Comparison of ENCODE assay signal across 13 cellular contexts in the genomic region with DNA sequence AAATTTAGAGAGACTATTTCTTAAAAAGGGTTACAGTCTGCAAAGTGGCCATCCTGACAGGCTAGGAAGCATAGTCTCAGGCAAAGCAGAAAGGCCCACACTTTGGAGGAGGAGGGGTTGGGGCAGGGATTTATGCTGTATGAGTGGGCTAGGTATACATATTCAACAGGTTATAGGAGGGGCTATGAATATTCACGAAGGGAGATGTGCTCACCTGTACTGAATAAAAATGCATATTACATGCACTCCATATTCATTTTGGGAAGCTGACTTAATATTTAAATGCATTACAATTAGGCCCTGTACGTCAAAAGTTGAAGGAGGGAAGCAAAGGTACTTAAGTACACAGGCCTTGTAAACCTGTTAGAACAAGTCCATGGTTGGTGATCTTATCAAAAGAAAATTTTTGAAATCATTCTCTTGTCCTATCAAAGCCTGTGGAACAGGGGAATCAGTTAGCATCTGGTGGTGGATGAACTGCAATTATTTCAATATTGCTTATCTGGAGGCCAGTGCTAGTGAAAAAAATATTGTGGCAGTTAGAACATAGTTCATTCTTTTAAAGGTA. TPM values are rescaled to one million over a fixed set of nuclear protein-coding genes. Genes with fewer than 3 reads are reported as not detected.
DNase-seq lines count a peak whose midpoint lies in the region; TF ChIP-seq lines count a peak whose summit lies in the region.
"Had no signal": no experiment of that assay in that cellular context is flagged by ENCODE, and none has a peak within 500 bp of the region (broad histone marks: within the 10 kb centered on the region; RNA-seq: fewer than 3 reads in every experiment).

No MANE protein-coding gene starts in this region.

- H4K20me1 ChIP-seq in hepatocyte (ENCODE audit: insufficient read depth, poor library complexity, severe bottlenecking): no peaks in the 10 kb centered on the region

- peaks cover 22% of the 10 kb centered on the region for H3K4me1 ChIP-seq in CD8-positive, alpha-beta memory T cell (ENCODE audit: insufficient read depth, low read length)
- H3K4me1 ChIP-seq in hepatocyte (ENCODE audit: insufficient read depth) (peaks cover 10% of the 10 kb centered on the region), stomach (peaks cover 10 to 44% (median 24%) of the 10 kb centered on the region in 4 donors)
- peaks cover 18% of the 10 kb centered on the region for H3K4me1 ChIP-seq in effector memory CD4-positive, alpha-beta T cell (ENCODE audit: control insufficient read depth, insufficient read depth, low read length, poor library complexity, severe bottlenecking)

- DNase-seq in CD8-positive, alpha-beta memory T cell: no peak
- DNase-seq in HFF-Myc (ENCODE audit: extremely low read depth, low read depth): no peak
- no peak for DNase-seq in hepatocyte (ENCODE audit: low spot score)
- DNase-seq in NCI-H345 treated with DMSO at 0.1 percent for 48 hours (lab: John Stamatoyannopoulos, UW; ENCODE audit: unreplicated experiment): no peak
- DNase-seq in NCI-H1436 treated with DMSO at 0.1 percent for 48 hours (lab: John Stamatoyannopoulos, UW): no peak
- no peak for DNase-seq in stomach
- DNase-seq in effector memory CD4-positive, alpha-beta T cell: no peak
- DNase-seq: central memory CD4-positive, alpha-beta T cell; DMS79; KG1; SK-N-SH had no signal

- H3K4me3 Mint-ChIP-seq in CD8-positive, alpha-beta memory T cell: peak overlapping the region; percentile 49 to 100 (median 96)

- peaks cover 28 to 39% (median 35%) of the 10 kb centered on the region in 3 donors for H3K4me1 Mint-ChIP-seq in CD8-positive, alpha-beta memory T cell

- POLR2A ChIA-PET in CD8-positive, alpha-beta memory T cell (lab: Charles Lee): no interaction called here

- CTCF ChIA-PET in CD8-positive, alpha-beta memory T cell (lab: Charles Lee): no interaction called here

- no peaks in the 10 kb centered on the region for H3K9me3 ChIP-seq in CD8-positive, alpha-beta memory T cell (ENCODE audit: low read length)
- H3K9me3 ChIP-seq in hepatocyte (ENCODE audit: low read depth): no peaks in the 10 kb centered on the region
- no peaks in the 10 kb centered on the region for H3K9me3 ChIP-seq in stomach
- no peaks in the 10 kb centered on the region for H3K9me3 ChIP-seq in effector memory CD4-positive, alpha-beta T cell (ENCODE audit: control insufficient read depth, low read length)
- H3K9me3 ChIP-seq: SK-N-SH, thoracic aorta had no signal

- WGBS in hepatocyte (ENCODE audit: low lambda C conversion rate, missing lambda C conversion rate): 74% methylated on average over 2 of the region's 2 CpGs
- WGBS in stomach, 5 donors: 69 to 82% (median 77%) methylated on average over 2 of the region's 2 CpGs

- peaks cover 0 to 2% of the 10 kb centered on the region in 2 donors for H3K27me3 Mint-ChIP-seq in CD8-positive, alpha-beta memory T cell

- H3K4me2 ChIP-seq in hepatocyte: peak overlapping the region; percentile 95

- H3K4me3 ChIP-seq in CD8-positive, alpha-beta memory T cell (ENCODE audit: low read length): no peak overlapping the region
- H3K4me3 ChIP-seq in HFF-Myc (replicated peaks; ENCODE audit: low read depth, low read length) (peak overlapping the region; percentile 93), hepatocyte (no peak overlapping the region), stomach (no peak overlapping the region)
- H3K4me3 ChIP-seq in effector memory CD4-positive, alpha-beta T cell (ENCODE audit: insufficient read depth, low read depth, low read length, poor library complexity, severe bottlenecking): no peak overlapping the region

- no peak for TF ChIP-seq CTCF in HFF-Myc (IDR thresholded peaks at IDR 0.05; ENCODE audit: low read depth, low read length, missing control alignments)
- TF ChIP-seq CTCF in VCaP (conservative IDR thresholded peaks at IDR 0.05): no peak
- TF ChIP-seq CTCF in hepatocyte (IDR thresholded peaks at IDR 0.05; ENCODE audit: poor library complexity): no peak
- TF ChIP-seq CTCF in stomach (IDR thresholded peaks at IDR 0.05): no peak

- H3K79me2 ChIP-seq in hepatocyte: peaks cover 22% of the 10 kb centered on the region

- peaks cover 6% of the 10 kb centered on the region for H3K36me3 ChIP-seq in CD8-positive, alpha-beta memory T cell (ENCODE audit: insufficient read depth, low read length)
- H3K36me3 ChIP-seq in hepatocyte (replicated peaks; ENCODE audit: insufficient read depth, low read depth): no peaks in the 10 kb centered on the region
- peaks cover 0 to 9% (median 9%) of the 10 kb centered on the region in 4 donors for H3K36me3 ChIP-seq in stomach
- H3K36me3 ChIP-seq in effector memory CD4-positive, alpha-beta T cell (ENCODE audit: control insufficient read depth, insufficient read depth, low read length): peaks cover 6% of the 10 kb centered on the region
- H3K36me3 ChIP-seq: thoracic aorta had no signal

- H3K36me3 Mint-ChIP-seq in CD8-positive, alpha-beta memory T cell: peaks cover 0 to 24% (median 4%) of the 10 kb centered on the region in 3 donors

- peak overlapping the region in 4 of 8 donors; percentile 3 to 99 (median 72) for H3K27ac Mint-ChIP-seq in CD8-positive, alpha-beta memory T cell

- intact Hi-C loops in stomach (cut with DNase I; ENCODE audit: low total_unique reads): no loop called here

- no peak for TF ChIP-seq EP300 in stomach (IDR thresholded peaks at IDR 0.05)

- no peaks in the 10 kb centered on the region for H3K9me3 Mint-ChIP-seq in CD8-positive, alpha-beta memory T cell

- no peak for TF ChIP-seq POLR2A in stomach (IDR thresholded peaks at IDR 0.05)

- no peaks in the 10 kb centered on the region for H3K9me2 ChIP-seq in hepatocyte (replicated peaks; ENCODE audit: insufficient read depth)
- H3K9me2 ChIP-seq: SK-N-SH had no signal

- H2AFZ ChIP-seq in hepatocyte: no peak overlapping the region

- H3K27me3 ChIP-seq in CD8-positive, alpha-beta memory T cell (ENCODE audit: insufficient read depth, low read length, poor library complexity, severe bottlenecking): no peaks in the 10 kb centered on the region
- no peaks in the 10 kb centered on the region for H3K27me3 ChIP-seq in hepatocyte
- no peaks in the 10 kb centered on the region for H3K27me3 ChIP-seq in stomach
- H3K27me3 ChIP-seq in effector memory CD4-positive, alpha-beta T cell (replicated peaks; ENCODE audit: control insufficient read depth, insufficient read depth, low read length, poor library complexity, severe bottlenecking): no peaks in the 10 kb centered on the region

- peak overlapping the region; percentile 98 for H3K27ac ChIP-seq in CD8-positive, alpha-beta memory T cell (ENCODE audit: low read depth, low read length)
- H3K27ac ChIP-seq in VCaP (peak overlapping the region; percentile 96), hepatocyte (no peak overlapping the region), stomach (no peak overlapping the region)
- no peak overlapping the region for H3K27ac ChIP-seq in effector memory CD4-positive, alpha-beta T cell (ENCODE audit: insufficient read depth, low read length, poor library complexity, severe bottlenecking)
- H3K27ac ChIP-seq: thoracic aorta had no signal

RNA-seq across cellular contexts. Expression of a gene that starts 1.6 kb away (rescaled TPM):
- total RNA-seq in CD8-positive, alpha-beta memory T cell: 10 to 100 TPM; 19.5 to 20.9 TPM
- polyA plus RNA-seq in CD8-positive, alpha-beta memory T cell: 2.5 TPM
- total RNA-seq in hepatocyte (2.0 and 5.9 TPM in 2 replicates), stomach (10 to 100 TPM in 2 of 5 donors, 1 to 10 TPM in 3; 1.3 to 37.9 (median 6.4) TPM)
- polyA plus RNA-seq in hepatocyte (2.8 and 5.1 TPM in 2 replicates), stomach (1 to 10 TPM; 1.4 to 2.9 (median 2.4) TPM)

RNA-seq across cellular contexts. Expression of a gene that starts 2.2 kb away (rescaled TPM):
- 10 to 100 TPM; 64.0 to 69.6 TPM for total RNA-seq in CD8-positive, alpha-beta memory T cell
- 37.0 TPM for polyA plus RNA-seq in CD8-positive, alpha-beta memory T cell
- 17.3 and 28.9 TPM in 2 replicates for total RNA-seq in hepatocyte
- polyA plus RNA-seq in hepatocyte: 17.5 and 25.6 TPM in 2 replicates
- 10 to 100 TPM; 20.4 to 75.4 (median 32.1) TPM for total RNA-seq in stomach
- polyA plus RNA-seq in stomach: 10 to 100 TPM; 11.9 to 22.2 (median 14.7) TPM

RNA-seq across cellular contexts. Expression of a gene that starts 33.9 kb away (rescaled TPM):
- 100 to 1,000 TPM; 227 to 230 TPM for total RNA-seq in CD8-positive, alpha-beta memory T cell
- polyA plus RNA-seq in CD8-positive, alpha-beta memory T cell: 60.3 TPM
- total RNA-seq in hepatocyte (158 and 180 TPM in 2 replicates), stomach (100 to 1,000 TPM in 3 of 5 donors, 10 to 100 TPM in 2; 59.5 to 328 (median 118) TPM)
- polyA plus RNA-seq in hepatocyte (74.4 and 76.7 TPM in 2 replicates), stomach (10 to 100 TPM; 11.0 to 22.2 (median 20.2) TPM)

Comparison
In these comparisons a context has a peak if more than half of its experiments do, and no peak if none do; other contexts are left out.
1. H3K27ac ChIP-seq: peak in CD8-positive, alpha-beta memory T cell (single experiment) and VCaP (single experiment); none in hepatocyte (single experiment), stomach (0 of 5) and effector memory CD4-positive, alpha-beta T cell (single experiment).